Comparison of ENCODE assay signal across 12 cellular contexts in genomic region chr5:65061974-65062353, GRCh38.
DNase-seq lines count a peak whose midpoint lies in the region; ATAC-seq, FAIRE-seq and TF ChIP-seq lines count a peak whose summit lies in the region.
"Had no signal": no experiment of that assay in that cellular context is flagged by ENCODE, and none has a peak within 500 bp of the region (broad histone marks: within the 10 kb centered on the region; RNA-seq: fewer than 3 reads in every experiment).

No MANE protein-coding gene starts in this region.

- H3K23ac ChIP-seq in neuronal stem cell (ENCODE audit: low read depth, low read length, poor library complexity): no peak overlapping the region

- no peak overlapping the region for H3K4me2 ChIP-seq in neuronal stem cell (ENCODE audit: insufficient read depth, low read length, poor library complexity, severe bottlenecking)

- H3K4me3 ChIP-seq in RWPE2 (ENCODE audit: severe bottlenecking) (no peak overlapping the region), neuronal stem cell (ENCODE audit: low read length in 2 of 2) (no peak overlapping the region)

- H3K9ac ChIP-seq in neuronal stem cell (ENCODE audit: low read depth, low read length, poor library complexity): no peak overlapping the region

- H4K91ac ChIP-seq in neuronal stem cell (ENCODE audit: low read depth, low read length, poor library complexity): no peak overlapping the region

- no peak overlapping the region for H3K4ac ChIP-seq in neuronal stem cell (ENCODE audit: low read length)

- TF ChIP-seq CTCF in RWPE2 (IDR thresholded peaks at IDR 0.05; ENCODE audit: poor library complexity, severe bottlenecking): no peak
- no peak for TF ChIP-seq CTCF in D721Med (IDR thresholded peaks at IDR 0.05; ENCODE audit: insufficient read depth, missing control alignments)

- H3K9me3 ChIP-seq in RWPE2 (ENCODE audit: severe bottlenecking): no peaks in the 10 kb centered on the region
- H3K9me3 ChIP-seq in neuronal stem cell (replicated peaks in 1 of 2; ENCODE audit: control insufficient read depth in 2 of 2, insufficient read depth in 1 of 2, low read depth in 1 of 2, low read length in 2 of 2): no peaks in the 10 kb centered on the region

- no peak overlapping the region for H2BK12ac ChIP-seq in neuronal stem cell (ENCODE audit: low read length)

- H3K27ac ChIP-seq in RWPE2 (ENCODE audit: poor library complexity, severe bottlenecking) (peak overlapping the region; percentile 49), neuronal stem cell (replicated peaks; ENCODE audit: low read length) (no peak overlapping the region)
- H3K27ac ChIP-seq: C4-2B had no signal

- H3K27me3 ChIP-seq in RWPE2 (ENCODE audit: insufficient read depth, poor library complexity, severe bottlenecking) (no peaks in the 10 kb centered on the region), neuronal stem cell (ENCODE audit: control insufficient read depth in 3 of 3, insufficient read depth in 3 of 3, low read depth in 1 of 3, low read length in 3 of 3) (no peaks in the 10 kb centered on the region)

- no peak overlapping the region for H2BK120ac ChIP-seq in neuronal stem cell (ENCODE audit: low read depth, low read length)

- no peak overlapping the region for H2BK15ac ChIP-seq in neuronal stem cell (ENCODE audit: low read length)

- WGBS in neuronal stem cell (ENCODE audit: extremely low coverage in 2 of 2, insufficient read length in 2 of 2, insufficient replicate concordance in 1 of 2), 2 donors: no CpG with 5 or more reads among the region's 1 CpG

- H3K36me3 ChIP-seq in RWPE2 (ENCODE audit: low read depth) (no peaks in the 10 kb centered on the region), neuronal stem cell (replicated peaks in 1 of 2; ENCODE audit: control insufficient read depth in 2 of 2, insufficient read depth in 2 of 2, low read length in 2 of 2) (no peaks in the 10 kb centered on the region)

- no peak overlapping the region for H3K14ac ChIP-seq in neuronal stem cell (ENCODE audit: low read length)

- H3K79me1 ChIP-seq in neuronal stem cell (ENCODE audit: low read depth, low read length): no peaks in the 10 kb centered on the region

- FAIRE-seq in D721Med (lab: Jason Lieb, UNC): no peak

- H3K4me1 ChIP-seq in RWPE2 (ENCODE audit: insufficient read depth, poor library complexity, severe bottlenecking): peaks cover 9% of the 10 kb centered on the region
- peaks cover 2 to 4% of the 10 kb centered on the region in 2 donors for H3K4me1 ChIP-seq in neuronal stem cell (ENCODE audit: control insufficient read depth in 2 of 2, insufficient read depth in 1 of 2, low read depth in 1 of 2, low read length in 2 of 2)

- H3K18ac ChIP-seq in neuronal stem cell (ENCODE audit: low read length): no peak overlapping the region

- no peak overlapping the region for H2AFZ ChIP-seq in neuronal stem cell (ENCODE audit: low read length)

- H2AK5ac ChIP-seq in neuronal stem cell (ENCODE audit: low read depth, low read length): no peak overlapping the region

- H2BK5ac ChIP-seq in neuronal stem cell (ENCODE audit: low read length): no peak overlapping the region

- H4K8ac ChIP-seq in neuronal stem cell (ENCODE audit: low read depth, low read length): no peak overlapping the region

- DNase-seq in RWPE2 (ENCODE audit: low spot score) (no peak), NCI-H510A treated with DMSO at 0.1 percent for 48 hours (lab: John Stamatoyannopoulos, UW) (no peak), D721Med (ENCODE audit: insufficient read length, low spot score) (no peak), HUDEP-2 (lab: John Stamatoyannopoulos, UW; ENCODE audit: unreplicated experiment in 76 of 76) (no peak), neuronal stem cell (ENCODE audit: low spot score) (no peak)
- DNase-seq: caudate nucleus; stimulated activated CD4-positive, alpha-beta T cell treated with anti-CD3 and anti-CD28 coated beads, Interleukin-2, amount 100 ng/mL, for 24 hours; substantia nigra had no signal

- ATAC-seq in GM18499 (IDR thresholded peaks at IDR 0.05; ENCODE audit: insufficient read depth, unreplicated experiment): peak; percentile 20
- ATAC-seq in GM21367 (IDR thresholded peaks at IDR 0.05; ENCODE audit: unreplicated experiment): peak; percentile 27
- ATAC-seq in HG02973 (IDR thresholded peaks at IDR 0.05; ENCODE audit: unreplicated experiment): peak; percentile 23
- ATAC-seq in RWPE2 (ENCODE audit: low read depth): no peak
